ENCODE assay signal across 14 cellular contexts in the genomic region with DNA sequence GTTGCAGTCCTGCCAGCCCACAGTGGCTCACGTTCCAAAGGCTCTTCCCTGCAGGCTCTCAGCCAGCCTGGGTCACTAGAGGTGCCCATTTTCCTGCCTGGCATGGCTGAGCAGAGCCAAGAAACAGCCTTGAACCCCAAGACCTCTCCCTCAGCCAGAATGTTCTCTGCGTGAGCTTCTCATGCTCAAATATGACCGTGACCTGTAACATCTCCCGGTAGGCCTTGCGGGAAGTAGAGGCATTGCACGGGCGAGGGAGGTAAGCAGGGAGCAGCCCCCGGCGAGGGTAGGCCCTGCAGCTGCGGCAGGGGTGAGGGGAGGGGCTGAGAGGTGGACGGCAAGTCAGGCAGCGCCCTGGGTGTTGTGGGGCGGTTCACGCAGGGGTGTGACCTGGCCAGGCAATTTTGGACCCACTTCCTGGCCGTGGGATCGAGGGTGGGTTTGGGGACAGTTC.
"Had no signal": no experiment of that assay in that cellular context is flagged by ENCODE, and none has a peak within 500 bp of the region (broad histone marks: within the 10 kb centered on the region; RNA-seq: fewer than 3 reads in every experiment).

No MANE protein-coding gene starts in this region.

- H3K27me3 ChIP-seq: adrenal gland, ovary, vagina had no signal

- DNase-seq: activated CD4-positive, alpha-beta T cell treated with anti-CD3 and anti-CD28 coated beads, Interleukin-2, amount 50 U/mL, for 4 hours; activated T-cell treated with anti-CD3 and anti-CD28 coated beads, Interleukin-2, amount 50 U/mL, for 48 hours; adrenal gland; hippocampal formation; stimulated activated CD4-positive, alpha-beta T cell treated with anti-CD3 and anti-CD28 coated beads, Interleukin-4, amount 100 ng/mL, for 24 hours; stimulated activated naive CD4-positive, alpha-beta T cell; tibial artery had no signal

- H3K4me3 ChIP-seq: adrenal gland, lower lobe of right lung, ovary, tibial artery, vagina had no signal

- H3K36me3 ChIP-seq: adrenal gland, ovary had no signal

- H3K27ac Mint-ChIP-seq: activated naive CD4-positive, alpha-beta T cell treated with anti-CD3 and anti-CD28 coated beads, Interleukin-2, amount 50 U/mL, for 24 hours; mesothelial cell of epicardium; T-helper 2 cell treated with Interferon-gamma antibody and Interleukin-4, amounts not matched to agents 5 μg/mL and 100 μg/mL, for 36 hours had no signal

- H3K27me3 Mint-ChIP-seq: activated naive CD4-positive, alpha-beta T cell treated with anti-CD3 and anti-CD28 coated beads, Interleukin-2, amount 50 U/mL, for 24 hours had no signal

- H3K9me3 Mint-ChIP-seq: activated naive CD4-positive, alpha-beta T cell treated with anti-CD3 and anti-CD28 coated beads, Interleukin-2, amount 50 U/mL, for 24 hours; mesothelial cell of epicardium; T-helper 2 cell treated with Interferon-gamma antibody and Interleukin-4, amounts not matched to agents 5 μg/mL and 100 μg/mL, for 36 hours had no signal

- H3K9me3 ChIP-seq: adrenal gland, lower lobe of right lung, ovary, tibial artery, vagina had no signal

- H3K27ac ChIP-seq: adrenal gland, lower lobe of right lung, tibial artery, vagina had no signal

- ATAC-seq: activated CD4-positive, CD25-positive, alpha-beta regulatory T cell treated with anti-CD3 and anti-CD28 coated beads, Interleukin-2, amount 50 U/mL, for 24 hours had no signal

- H3K36me3 Mint-ChIP-seq: activated naive CD4-positive, alpha-beta T cell treated with anti-CD3 and anti-CD28 coated beads, Interleukin-2, amount 50 U/mL, for 24 hours; mesothelial cell of epicardium had no signal

- H3K4me3 Mint-ChIP-seq: activated naive CD4-positive, alpha-beta T cell treated with anti-CD3 and anti-CD28 coated beads, Interleukin-2, amount 50 U/mL, for 24 hours; mesothelial cell of epicardium; T-helper 2 cell treated with Interferon-gamma antibody and Interleukin-4, amounts not matched to agents 5 μg/mL and 100 μg/mL, for 36 hours had no signal
